Comparison of ENCODE assay signal across 8 cellular contexts in genomic region chr1:53889304-53890298, GRCh38. TPM values are rescaled to one million over a fixed set of nuclear protein-coding genes. Genes with fewer than 3 reads are reported as not detected.
DNase-seq lines count a peak whose midpoint lies in the region; ATAC-seq and TF ChIP-seq lines count a peak whose summit lies in the region.

TSS of gene YIPF1 (minus strand) at chr1:53889797. CDS start at chr1:53888937, 860 bp downstream.

- peak within 1 kb of the TSS; percentile 89 for H3K4me3 ChIP-seq in BJ (ENCODE audit: low read depth, low read length)
- H3K4me3 ChIP-seq in coronary artery: peak within 1 kb of the TSS; percentile 97

- no peaks in the 10 kb centered on the region for H3K27me3 Mint-ChIP-seq in activated CD4-positive, alpha-beta T cell treated with anti-CD3 and anti-CD28 coated beads, Interleukin-2, amount 10 ng/mL, durations not matched to agents 7 days and 5 days

- H3K27ac ChIP-seq in coronary artery: peak within 1 kb of the TSS; percentile 72 to 86

- H3K4me1 Mint-ChIP-seq in activated CD4-positive, alpha-beta T cell treated with anti-CD3 and anti-CD28 coated beads, Interleukin-2, amount 10 ng/mL, durations not matched to agents 7 days and 5 days: peaks cover 43% of the 10 kb centered on the region

- ATAC-seq in HG03439 (IDR thresholded peaks at IDR 0.05; ENCODE audit: unreplicated experiment) (peak; percentile 83), left colon (peak; percentile 99)

- intact Hi-C loops in left colon (cut with DNase I, micrococcal nuclease): no loop called here

- CTCF ChIA-PET in BJ (lab: Yijun Ruan, JAX): interaction anchor here (0.9 to 2.7 kb wide), 5 partner anchors 10 to 69 kb away, joined by 3 to 14 read pairs (median 5); no protein-coding TSS in a partner anchor
- CTCF ChIA-PET in activated CD4-positive, alpha-beta T cell treated with anti-CD3 and anti-CD28 coated beads, Interleukin-2, amount 10 ng/mL, durations not matched to agents 7 days and 5 days (lab: Charles Lee): interaction anchor here (1.5 to 2.2 kb wide), 3 partner anchors 29 to 53 kb away, joined by 3 to 6 read pairs (median 5); no protein-coding TSS in a partner anchor

- H3K36me3 Mint-ChIP-seq in activated CD4-positive, alpha-beta T cell treated with anti-CD3 and anti-CD28 coated beads, Interleukin-2, amount 10 ng/mL, durations not matched to agents 7 days and 5 days (ENCODE audit: low read depth): peaks cover 9% of the 10 kb centered on the region

- peak within 1 kb of the TSS; percentile 98 for H3K4me3 Mint-ChIP-seq in activated CD4-positive, alpha-beta T cell treated with anti-CD3 and anti-CD28 coated beads, Interleukin-2, amount 10 ng/mL, durations not matched to agents 7 days and 5 days

- no peak for TF ChIP-seq CTCF in BJ (IDR thresholded peaks at IDR 0.05; ENCODE audit: insufficient read depth, low read depth, low read length)
- TF ChIP-seq CTCF in coronary artery (IDR thresholded peaks at IDR 0.05): no peak

- H3K27me3 ChIP-seq in BJ (ENCODE audit: control insufficient read depth, insufficient read depth, low read length): no peaks in the 10 kb centered on the region

- POLR2A ChIA-PET in BJ (lab: Charles Lee): interaction anchor here (0.6 kb wide), 1 partner anchor 529 kb away, joined by 7 read pairs; no protein-coding TSS in a partner anchor
- POLR2A ChIA-PET in activated CD4-positive, alpha-beta T cell treated with anti-CD3 and anti-CD28 coated beads, Interleukin-2, amount 10 ng/mL, durations not matched to agents 7 days and 5 days (lab: Charles Lee): interaction anchor here (0.8 to 1.4 kb wide), 2 partner anchors 10 to 56 kb away, joined by 4 to 5 read pairs; partner anchors contain the start of gene IFT25

- peaks cover 6% of the 10 kb centered on the region for H3K36me3 ChIP-seq in BJ (ENCODE audit: control insufficient read depth, insufficient read depth, low read length)

- peak within 1 kb of the TSS; percentile 93 for H3K27ac Mint-ChIP-seq in activated CD4-positive, alpha-beta T cell treated with anti-CD3 and anti-CD28 coated beads, Interleukin-2, amount 10 ng/mL, durations not matched to agents 7 days and 5 days

- DNase-seq in BJ (ENCODE audit: low read depth): peak; percentile 48
- DNase-seq in GM19238 (ENCODE audit: insufficient read length, low spot score): peak; percentile 80
- DNase-seq in NCI-H510A treated with DMSO at 0.1 percent for 48 hours (lab: John Stamatoyannopoulos, UW): peak; percentile 69
- DNase-seq in activated CD4-positive, alpha-beta T cell treated with anti-CD3 and anti-CD28 coated beads, Interleukin-2, amount 10 ng/mL, durations not matched to agents 7 days and 5 days: peak; percentile 89
- DNase-seq in coronary artery (ENCODE audit: low spot score): peak; percentile 94
- peak; percentile 93 to 94 for DNase-seq in left colon
- peak; percentile 75 to 77 for DNase-seq in stimulated activated CD4-positive, alpha-beta T cell treated with anti-CD3 and anti-CD28 coated beads, Interleukin-1b, Interleukin-23, amount 100 ng/mL, for 4 hours (ENCODE audit: low read depth in 2 of 2)

- no peaks in the 10 kb centered on the region for H3K9me3 Mint-ChIP-seq in activated CD4-positive, alpha-beta T cell treated with anti-CD3 and anti-CD28 coated beads, Interleukin-2, amount 10 ng/mL, durations not matched to agents 7 days and 5 days

RNA-seq across cellular contexts. Expression of gene YIPF1, which starts in this region (rescaled TPM):
- 40.2 and 55.5 TPM in 2 replicates for polyA plus RNA-seq in BJ (2011; rRNA removed)
- polyA minus RNA-seq in BJ (2011; rRNA and poly(A)+ RNA removed): 16.6 and 22.7 TPM in 2 replicates
- total RNA-seq in activated CD4-positive, alpha-beta T cell treated with anti-CD3 and anti-CD28 coated beads, Interleukin-2, amount 10 ng/mL, durations not matched to agents 7 days and 5 days: 10 to 100 TPM; 16.3 to 20.6 TPM
- 10 to 100 TPM; 28.7 to 35.2 TPM for total RNA-seq in left colon

Comparison
In these comparisons a context has a peak if more than half of its experiments do, and no peak if none do; other contexts are left out.
1. Peak in every context shown above with its lines: DNase-seq, ATAC-seq, H3K4me3 ChIP-seq and H3K27ac ChIP-seq.